Comparison of ENCODE assay signal across 8 cellular contexts in genomic region chrX:10110984-10111363, GRCh38. TPM values are rescaled to one million over a fixed set of nuclear protein-coding genes. Genes with fewer than 3 reads are reported as not detected.
A peak's percentile ranks its signal among the peaks of the same experiment; 100 is the strongest.
DNase-seq lines count a peak whose midpoint lies in the region; ATAC-seq lines count a peak whose summit lies in the region.

No MANE protein-coding gene starts in this region.

- intact Hi-C loops in sciatic nerve (cut with DNase I): no loop called here

- DNase-seq in activated effector memory CD4-positive, alpha-beta T cell treated with Interleukin-2 at 50 U/mL for 16 hours: peak; percentile 52
- DNase-seq in sciatic nerve (ENCODE audit: low spot score) (no peak), DMS79 treated with DMSO at 0.1 percent for 48 hours (lab: John Stamatoyannopoulos, UW) (no peak), DMS53 treated with DMSO at 0.1 percent for 48 hours (lab: John Stamatoyannopoulos, UW; ENCODE audit: unreplicated experiment) (no peak), NCI-H2171 (lab: John Stamatoyannopoulos, UW) (no peak)

- ATAC-seq in GM18873 (IDR thresholded peaks at IDR 0.05; ENCODE audit: low FRiP score, unreplicated experiment): peak; percentile 27
- ATAC-seq in HG03469 (IDR thresholded peaks at IDR 0.05; ENCODE audit: unreplicated experiment): peak; percentile 24
- peak; percentile 31 for ATAC-seq in sciatic nerve
- no peak for ATAC-seq in HG03108 (IDR thresholded peaks at IDR 0.05; ENCODE audit: unreplicated experiment)

RNA-seq across cellular contexts. Expression of gene CLCN4, which starts 45.8 kb away (rescaled TPM):
- 9.1 TPM for total RNA-seq in sciatic nerve
